10 cellular contexts compared by ENCODE assay signal in the genomic region with DNA sequence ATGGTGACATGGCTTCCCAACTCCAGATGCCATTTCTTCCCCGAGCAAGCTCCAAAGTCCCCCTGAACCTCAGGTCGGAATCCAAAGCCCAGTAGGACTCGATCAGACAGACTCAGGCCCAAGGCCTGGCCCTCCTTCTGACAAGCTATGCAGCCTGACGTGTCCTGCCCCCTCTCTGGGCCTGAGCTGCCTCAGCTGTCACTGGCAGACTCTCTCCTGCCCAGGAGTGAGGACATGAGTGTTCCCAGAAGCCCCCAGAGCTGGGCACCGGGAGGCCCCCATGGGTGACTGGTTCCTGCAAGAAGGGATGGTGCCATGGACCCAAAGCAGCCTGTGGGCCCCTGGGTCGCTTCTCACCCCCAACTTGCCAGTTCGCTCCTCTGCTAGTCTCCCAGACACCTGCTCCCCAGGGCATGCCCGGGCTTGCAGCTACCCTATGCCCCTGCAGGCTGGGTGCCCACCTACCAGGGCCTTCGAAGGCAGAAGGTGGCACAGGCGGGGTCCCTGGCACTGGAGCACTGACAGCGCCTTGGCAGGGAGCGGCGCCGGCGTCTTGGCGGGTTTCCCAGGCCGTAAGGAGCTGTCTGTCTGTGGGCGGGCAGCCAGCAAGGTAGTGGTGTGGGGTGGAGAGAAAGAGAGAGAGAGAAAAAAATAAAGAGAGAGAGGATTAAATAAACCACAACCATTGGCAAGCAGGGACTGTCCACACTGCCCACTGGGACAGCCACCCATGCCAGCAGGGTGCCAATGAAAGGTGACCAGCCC. TPM values are rescaled to one million over a fixed set of nuclear protein-coding genes. Genes with fewer than 3 reads are reported as not detected.
DNase-seq lines count a peak whose midpoint lies in the region; ATAC-seq and TF ChIP-seq lines count a peak whose summit lies in the region.
"Had no signal": no experiment of that assay in that cellular context is flagged by ENCODE, and none has a peak within 500 bp of the region (broad histone marks: within the 10 kb centered on the region; RNA-seq: fewer than 3 reads in every experiment).

No MANE protein-coding gene starts in this region.

- no peaks in the 10 kb centered on the region for H3K9me3 ChIP-seq in upper lobe of right lung
- H3K9me3 ChIP-seq in effector memory CD4-positive, alpha-beta T cell (ENCODE audit: control insufficient read depth, low read length), result no peaks in the 10 kb centered on the region
- H3K9me3 ChIP-seq: neutrophil had no signal

- H3K9me3 Mint-ChIP-seq in T-cell (no peaks in the 10 kb centered on the region), glutamatergic neuron (ENCODE audit: unreplicated experiment) (peaks cover 5% of the 10 kb centered on the region)
- H3K9me3 Mint-ChIP-seq: activated naive CD8-positive, alpha-beta T cell treated with anti-CD3 and anti-CD28 coated beads, Interleukin-2, amount 10 ng/mL, durations not matched to agents 7 days and 5 days had no signal

- H3K27ac ChIP-seq in RWPE1 (peak overlapping the region; percentile 99), upper lobe of right lung (no peak overlapping the region)
- H3K27ac ChIP-seq in effector memory CD4-positive, alpha-beta T cell (ENCODE audit: insufficient read depth, low read length, poor library complexity, severe bottlenecking), result no peak overlapping the region
- H3K27ac ChIP-seq: neutrophil had no signal

- TF ChIP-seq CTCF in RWPE1 (conservative IDR thresholded peaks at IDR 0.05; ENCODE audit: low read depth) (no peak), upper lobe of right lung (IDR thresholded peaks at IDR 0.05) (no peak), glutamatergic neuron (IDR thresholded peaks at IDR 0.05; ENCODE audit: partially characterized antibody, unreplicated experiment) (no peak)

- H3K27me3 ChIP-seq in upper lobe of right lung, result no peaks in the 10 kb centered on the region
- no peaks in the 10 kb centered on the region for H3K27me3 ChIP-seq in effector memory CD4-positive, alpha-beta T cell (replicated peaks; ENCODE audit: control insufficient read depth, insufficient read depth, low read length, poor library complexity, severe bottlenecking)

- H3K27me3 Mint-ChIP-seq in T-cell, result peaks cover 10 to 16% of the 10 kb centered on the region in 2 donors
- H3K27me3 Mint-ChIP-seq in glutamatergic neuron (ENCODE audit: unreplicated experiment), result peaks cover 12% of the 10 kb centered on the region

- H3K27ac Mint-ChIP-seq in T-cell, result no peak overlapping the region
- H3K27ac Mint-ChIP-seq in glutamatergic neuron (ENCODE audit: unreplicated experiment), result no peak overlapping the region
- H3K27ac Mint-ChIP-seq: activated naive CD8-positive, alpha-beta T cell treated with anti-CD3 and anti-CD28 coated beads, Interleukin-2, amount 10 ng/mL, durations not matched to agents 7 days and 5 days had no signal

- no peaks in the 10 kb centered on the region for H3K36me3 ChIP-seq in upper lobe of right lung
- H3K36me3 ChIP-seq in effector memory CD4-positive, alpha-beta T cell (ENCODE audit: control insufficient read depth, insufficient read depth, low read length), result no peaks in the 10 kb centered on the region
- H3K36me3 ChIP-seq: neutrophil had no signal

- H3K4me1 ChIP-seq in upper lobe of right lung, result peaks cover 32% of the 10 kb centered on the region
- no peaks in the 10 kb centered on the region for H3K4me1 ChIP-seq in effector memory CD4-positive, alpha-beta T cell (ENCODE audit: control insufficient read depth, insufficient read depth, low read length, poor library complexity, severe bottlenecking)

- ATAC-seq in upper lobe of right lung (peak; percentile 1), T-cell (replicated peaks in 1 of 4) (no peak)

- H3K36me3 Mint-ChIP-seq in T-cell, result no peaks in the 10 kb centered on the region
- no peaks in the 10 kb centered on the region for H3K36me3 Mint-ChIP-seq in glutamatergic neuron (ENCODE audit: unreplicated experiment)
- H3K36me3 Mint-ChIP-seq: activated naive CD8-positive, alpha-beta T cell treated with anti-CD3 and anti-CD28 coated beads, Interleukin-2, amount 10 ng/mL, durations not matched to agents 7 days and 5 days had no signal

- POLR2A ChIA-PET in RWPE1 (lab: Yijun Ruan, JAX; ENCODE audit: low non-redundant PET) (no interaction called here), T-cell (lab: Charles Lee) (no interaction called here)

- CTCF ChIA-PET in RWPE1 (lab: Yijun Ruan, JAX) (interaction anchor here (0.6 to 1.3 kb wide), 5 partner anchors 14 to 49 kb away, joined by 3 to 4 read pairs (median 3); no protein-coding TSS in a partner anchor), T-cell (lab: Charles Lee) (interaction anchor here in 1 of 2 donors (0.6 kb wide), 1 partner anchor 1038 kb away, joined by 3 read pairs; no protein-coding TSS in a partner anchor)

- H3K4me1 Mint-ChIP-seq in T-cell, result peaks cover 0 to 5% (median 4%) of the 10 kb centered on the region in 3 donors
- peaks cover 12% of the 10 kb centered on the region for H3K4me1 Mint-ChIP-seq in glutamatergic neuron (ENCODE audit: low read depth, unreplicated experiment)

- no peak overlapping the region for H3K4me3 Mint-ChIP-seq in T-cell
- no peak overlapping the region for H3K4me3 Mint-ChIP-seq in glutamatergic neuron (ENCODE audit: unreplicated experiment)
- H3K4me3 Mint-ChIP-seq: activated naive CD8-positive, alpha-beta T cell treated with anti-CD3 and anti-CD28 coated beads, Interleukin-2, amount 10 ng/mL, durations not matched to agents 7 days and 5 days had no signal

- intact Hi-C loops in upper lobe of right lung (cut with DNase I), result no loop called here

- peak; percentile 22 for DNase-seq in NCI-H1436 (lab: John Stamatoyannopoulos, UW)
- DNase-seq in NCI-H1436 treated with DMSO at 0.1 percent for 48 hours (lab: John Stamatoyannopoulos, UW), result no peak
- DNase-seq in RWPE1 (ENCODE audit: low spot score), result peak; percentile 57
- peak; percentile 42 for DNase-seq in iris pigment epithelial cell (ENCODE audit: low read depth)
- DNase-seq in upper lobe of right lung, result peak; percentile 86
- DNase-seq in T-cell, result no peak
- DNase-seq in glutamatergic neuron, result no peak
- no peak for DNase-seq in effector memory CD4-positive, alpha-beta T cell
- DNase-seq: activated naive CD8-positive, alpha-beta T cell treated with anti-CD3 and anti-CD28 coated beads, Interleukin-2, amount 10 ng/mL, durations not matched to agents 7 days and 5 days had no signal

- H3K4me3 ChIP-seq in upper lobe of right lung, result no peak overlapping the region
- H3K4me3 ChIP-seq in effector memory CD4-positive, alpha-beta T cell (ENCODE audit: insufficient read depth, low read depth, low read length, poor library complexity, severe bottlenecking), result no peak overlapping the region

RNA-seq across cellular contexts. Expression of a gene that starts 2.3 kb away (rescaled TPM):
- total RNA-seq in upper lobe of right lung (not detected), T-cell (not detected), glutamatergic neuron (ENCODE audit: unreplicated experiment) (not detected)
- total RNA-seq: activated naive CD8-positive, alpha-beta T cell treated with anti-CD3 and anti-CD28 coated beads, Interleukin-2, amount 10 ng/mL, durations not matched to agents 7 days and 5 days had no signal

Comparison
In these comparisons a context has a peak if more than half of its experiments do, and no peak if none do; other contexts are left out.
1. DNase-seq: peak in NCI-H1436 (single experiment), RWPE1 (single experiment), iris pigment epithelial cell (single experiment) and upper lobe of right lung (single experiment); none in NCI-H1436 treated with DMSO at 0.1 percent for 48 hours (single experiment), T-cell (0 of 34), glutamatergic neuron (single experiment) and effector memory CD4-positive, alpha-beta T cell (0 of 3).